In genomic region chr11:86503131-86503530, GRCh38 we compare ENCODE assay signal across 23 cellular contexts.
"Had no signal": no experiment of that assay in that cellular context is flagged by ENCODE, and none has a peak within 500 bp of the region (broad histone marks: within the 10 kb centered on the region; RNA-seq: fewer than 3 reads in every experiment).

No MANE protein-coding gene starts in this region.

- H3K36me3 ChIP-seq: colonic mucosa, esophagus squamous epithelium, lower lobe of right lung, ovary, thyroid gland had no signal

- H3K27me3 ChIP-seq: colonic mucosa, esophagus squamous epithelium, ovary, sigmoid colon, stomach, thyroid gland had no signal

- ATAC-seq: left colon; mucosa of descending colon; naive thymus-derived CD4-positive, alpha-beta T cell; psoas muscle had no signal

- H3K27ac ChIP-seq: lower lobe of right lung, ovary, psoas muscle, sigmoid colon, thyroid gland had no signal

- H3K4me3 ChIP-seq: colonic mucosa, esophagus squamous epithelium, lower lobe of right lung, mucosa of descending colon, ovary, psoas muscle, sigmoid colon, stomach, thyroid gland had no signal

- H3K4me1 ChIP-seq: psoas muscle, sigmoid colon had no signal

- H3K9me3 ChIP-seq: colonic mucosa, esophagus squamous epithelium, lower lobe of right lung, mucosa of descending colon, ovary, psoas muscle, sigmoid colon, stomach, thyroid gland had no signal

- DNase-seq: colonic mucosa; effector memory CD4-positive, alpha-beta T cell; erythroblast; esophagus squamous epithelium; foreskin melanocyte; glutamatergic neuron; hypothalamus; immature natural killer cell; kidney glomerular epithelial cell; left colon; left ventricle myocardium superior; lower lobe of right lung; mucosa of descending colon; occipital lobe; ovary; posterior cingulate gyrus; psoas muscle; sigmoid colon; stimulated activated CD4-positive, alpha-beta T cell treated with anti-CD3 and anti-CD28 coated beads, Interleukin-4, amount 100 ng/mL, for 24 hours; stimulated activated naive CD4-positive, alpha-beta T cell treated with Interleukin-2 at 50 U/mL for 16 hours; stomach; thyroid gland had no signal
